Comparison of ENCODE assay signal across 14 cellular contexts in the genomic region with DNA sequence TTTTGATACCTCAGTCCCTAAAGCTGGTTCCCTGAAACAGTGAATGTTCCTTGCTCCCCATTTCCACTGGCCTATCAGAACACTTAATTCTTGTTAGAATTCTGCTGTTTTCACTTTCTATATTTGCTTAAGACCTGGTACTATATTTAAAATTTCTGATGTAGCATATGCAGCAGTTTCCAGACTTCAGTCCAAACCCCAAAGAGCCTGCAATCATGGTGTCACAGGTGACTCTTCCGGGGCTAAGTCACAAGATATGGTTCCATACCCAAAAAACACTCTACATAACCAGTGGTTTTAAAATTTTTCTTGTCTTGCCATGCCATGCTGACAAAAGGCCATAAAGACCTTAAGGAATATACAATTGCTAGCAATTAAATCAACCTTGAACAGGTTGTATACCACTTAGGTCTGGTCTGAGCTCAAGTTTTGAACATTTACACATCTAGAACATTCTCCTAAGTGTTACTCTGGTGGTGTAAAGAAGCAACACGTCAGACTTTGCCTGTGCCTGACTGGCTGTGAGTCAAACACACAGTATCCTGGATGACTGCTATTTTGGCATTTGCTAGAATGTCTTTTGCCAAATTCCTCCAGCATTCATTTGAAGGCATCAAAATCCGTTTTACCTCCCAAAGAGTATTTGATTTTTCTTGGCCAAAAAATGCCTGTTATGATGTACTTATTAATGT.
DNase-seq lines count a peak whose midpoint lies in the region; FAIRE-seq and TF ChIP-seq lines count a peak whose summit lies in the region.
"Had no signal": no experiment of that assay in that cellular context is flagged by ENCODE, and none has a peak within 500 bp of the region (broad histone marks: within the 10 kb centered on the region; RNA-seq: fewer than 3 reads in every experiment).

No MANE protein-coding gene starts in this region.

- H3K36me3 ChIP-seq in ACC112 (ENCODE audit: insufficient read depth, low read length) (no peaks in the 10 kb centered on the region), Karpas-422 (ENCODE audit: insufficient read depth, low read length) (no peaks in the 10 kb centered on the region), bronchial epithelial cell (ENCODE audit: control insufficient read depth, insufficient read depth, low read length) (no peaks in the 10 kb centered on the region), right atrium auricular region (no peaks in the 10 kb centered on the region)

- H4K20me1 ChIP-seq in Karpas-422 (ENCODE audit: insufficient read depth, low read depth, low read length) = no peaks in the 10 kb centered on the region

- H2AFZ ChIP-seq in ACC112 (ENCODE audit: low read length, unreplicated experiment) = no peak overlapping the region
- H2AFZ ChIP-seq in Karpas-422 (ENCODE audit: low read length) = no peak overlapping the region; the same call in 1 of the 2 replicates

- H3K4me3 ChIP-seq in ACC112 (ENCODE audit: low read depth, low read length) (peak overlapping the region; percentile 31; the same call in 1 of the 2 replicates), Karpas-422 (ENCODE audit: low read length) (no peak overlapping the region), bronchial epithelial cell (ENCODE audit: low read depth, low read length) (no peak overlapping the region), right atrium auricular region (no peak overlapping the region)

- H3K9ac ChIP-seq in Karpas-422 (ENCODE audit: low read length) = no peak overlapping the region

- H3K27ac ChIP-seq in ACC112 (ENCODE audit: low read depth, low read length) = peak overlapping the region; percentile 95
- no peak overlapping the region for H3K27ac ChIP-seq in Karpas-422 (ENCODE audit: low read length)
- H3K27ac ChIP-seq in right atrium auricular region = peak overlapping the region; percentile 3 to 49
- H3K27ac ChIP-seq: HL-60 had no signal

- H3K9me2 ChIP-seq in Karpas-422 (replicated peaks; ENCODE audit: insufficient read depth, low read length) = no peaks in the 10 kb centered on the region

- peak overlapping the region; percentile 23 for H3K4me2 ChIP-seq in Karpas-422 (ENCODE audit: low read depth, low read length, poor library complexity, severe bottlenecking)

- H3K79me2 ChIP-seq in ACC112 (ENCODE audit: control insufficient read depth, insufficient read depth, low read length, unreplicated experiment) (no peaks in the 10 kb centered on the region), Karpas-422 (ENCODE audit: low read length) (no peaks in the 10 kb centered on the region)

- H3K9me3 ChIP-seq in Karpas-422 (ENCODE audit: low read length) = no peaks in the 10 kb centered on the region
- H3K9me3 ChIP-seq in right atrium auricular region = no peaks in the 10 kb centered on the region

- peak; percentile 66 for FAIRE-seq in bronchial epithelial cell (lab: Jason Lieb, UNC)

- DNase-seq in Karpas-422 (no peak), bronchial epithelial cell (ENCODE audit: low read depth) (peak; percentile 78), right atrium auricular region (ENCODE audit: low spot score) (no peak), D341Med (ENCODE audit: low spot score) (no peak), NCI-H1930 (lab: John Stamatoyannopoulos, UW) (no peak), GM19238 (ENCODE audit: insufficient read length, low spot score) (no peak), NCI-H1694 treated with DMSO at 0.1 percent for 48 hours (lab: John Stamatoyannopoulos, UW) (no peak)
- DNase-seq: activated CD4-positive, alpha-beta T cell treated with anti-CD3 and anti-CD28 coated beads, Interleukin-2, amount 50 U/mL, for 1 hour; NCI-H1417 treated with DMSO at 0.1 percent for 48 hours; NK-92 treated with Interleukin-12 subunit alpha and Interleukin-12 subunit beta, amount 100 ng/mL, for 24 hours; T-helper 17 cell; trophoblast cell had no signal

- TF ChIP-seq CTCF in bronchial epithelial cell (IDR thresholded peaks at IDR 0.05; ENCODE audit: insufficient read depth, low read length, severe bottlenecking) = no peak
- TF ChIP-seq CTCF in right atrium auricular region (IDR thresholded peaks at IDR 0.05) = no peak

- H3K27me3 ChIP-seq in ACC112 (ENCODE audit: insufficient read depth, low read length) (no peaks in the 10 kb centered on the region), Karpas-422 (ENCODE audit: low read length) (no peaks in the 10 kb centered on the region), bronchial epithelial cell (ENCODE audit: control insufficient read depth, insufficient read depth, low read length) (no peaks in the 10 kb centered on the region), right atrium auricular region (no peaks in the 10 kb centered on the region)

- H3K4me1 ChIP-seq in ACC112 (ENCODE audit: control insufficient read depth, insufficient read depth, low read length, unreplicated experiment) (peaks cover 34% of the 10 kb centered on the region), Karpas-422 (ENCODE audit: low read length) (peaks cover 34% of the 10 kb centered on the region), right atrium auricular region (peaks cover 0 to 23% of the 10 kb centered on the region in 2 donors)
